ENCODE assay signal across 8 cellular contexts in the genomic region with DNA sequence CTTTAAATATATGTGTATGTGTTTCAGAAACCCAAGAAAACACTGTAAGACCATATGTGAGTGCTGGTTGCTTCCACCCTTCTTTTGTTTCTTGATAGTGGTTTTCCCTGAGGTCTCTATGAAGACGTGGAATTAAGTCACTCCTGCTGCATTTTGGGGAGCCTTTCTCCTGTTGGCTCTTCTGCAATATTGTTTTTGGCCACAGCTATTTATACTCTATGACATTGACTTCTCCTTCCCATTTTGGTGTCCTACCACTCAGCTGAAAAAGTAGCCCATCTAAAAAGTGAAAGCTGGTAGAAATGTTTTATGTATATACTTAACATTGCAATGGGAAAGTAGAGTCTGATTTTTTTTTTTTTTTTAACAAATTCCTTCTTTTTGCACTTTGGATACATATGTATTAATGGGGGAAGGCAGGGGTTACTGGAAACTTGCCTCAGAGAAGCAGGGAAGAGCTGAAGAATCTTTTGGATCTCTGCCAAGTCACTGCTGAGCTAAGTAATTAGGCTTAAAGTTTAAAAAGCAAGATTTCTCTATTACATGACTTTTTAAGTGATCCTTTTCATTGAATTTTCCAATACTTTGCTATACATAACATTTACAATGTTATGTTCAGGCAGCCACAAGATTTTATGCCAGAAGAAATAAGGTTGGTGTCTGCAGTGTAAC.
DNase-seq lines count a peak whose midpoint lies in the region; ATAC-seq and TF ChIP-seq lines count a peak whose summit lies in the region.

No MANE protein-coding gene starts in this region.

- peaks cover 64% of the 10 kb centered on the region for H3K79me2 ChIP-seq in OCI-LY1 (ENCODE audit: insufficient read depth, low read length)

- H3K9me3 ChIP-seq in OCI-LY1 (ENCODE audit: low read length) (no peaks in the 10 kb centered on the region), endocrine pancreas (ENCODE audit: control insufficient read depth, low read length) (no peaks in the 10 kb centered on the region)

- no peaks in the 10 kb centered on the region for H3F3A ChIP-seq in OCI-LY1 (ENCODE audit: insufficient read depth, low read length)

- TF ChIP-seq CTCF in OCI-LY1 (IDR thresholded peaks at IDR 0.05; ENCODE audit: low read length): no peak

- H3K4me2 ChIP-seq in OCI-LY1 (ENCODE audit: low read length): peak overlapping the region; percentile 100

- no peaks in the 10 kb centered on the region for H3K9me2 ChIP-seq in OCI-LY1 (ENCODE audit: low read depth, low read length)

- H4K20me1 ChIP-seq in OCI-LY1 (ENCODE audit: insufficient read depth, low read length): no peaks in the 10 kb centered on the region

- peak; percentile 9 for DNase-seq in NCI-H2196 (lab: John Stamatoyannopoulos, UW; ENCODE audit: unreplicated experiment)
- DNase-seq in NCI-H2196 treated with DMSO at 0.1 percent for 48 hours (lab: John Stamatoyannopoulos, UW; ENCODE audit: unreplicated experiment): no peak
- DNase-seq in NCI-H510A treated with DMSO at 0.1 percent for 48 hours (lab: John Stamatoyannopoulos, UW): no peak

- H3K36me3 ChIP-seq in OCI-LY1 (ENCODE audit: insufficient read depth, low read length) (peaks cover 21% of the 10 kb centered on the region), endocrine pancreas (ENCODE audit: control insufficient read depth, insufficient read depth, low read length) (no peaks in the 10 kb centered on the region), rectal smooth muscle tissue (ENCODE audit: control insufficient read depth, insufficient read depth, low read length) (no peaks in the 10 kb centered on the region)

- no peaks in the 10 kb centered on the region for H3K27me3 ChIP-seq in OCI-LY1 (ENCODE audit: insufficient read depth, low read length)
- no peaks in the 10 kb centered on the region for H3K27me3 ChIP-seq in endocrine pancreas (ENCODE audit: control insufficient read depth, insufficient read depth, low read length)
- H3K27me3 ChIP-seq in rectal smooth muscle tissue (ENCODE audit: control insufficient read depth, insufficient read depth, low read length): no peaks in the 10 kb centered on the region

- H3K27ac ChIP-seq in OCI-LY1 (ENCODE audit: low read depth, low read length, poor library complexity, severe bottlenecking) (peak overlapping the region; percentile 64), rectal smooth muscle tissue (ENCODE audit: low read depth, low read length) (no peak overlapping the region)

- H3K4me1 ChIP-seq in OCI-LY1 (ENCODE audit: insufficient read depth, low read length, severe bottlenecking): peaks cover 28% of the 10 kb centered on the region
- peaks cover 18% of the 10 kb centered on the region for H3K4me1 ChIP-seq in endocrine pancreas (ENCODE audit: control insufficient read depth, insufficient read depth, low read length)
- peaks cover 13% of the 10 kb centered on the region for H3K4me1 ChIP-seq in rectal smooth muscle tissue (ENCODE audit: control insufficient read depth, insufficient read depth, low read length)

- H3K9ac ChIP-seq in OCI-LY1 (ENCODE audit: low read length): peak overlapping the region; percentile 94
- H3K9ac ChIP-seq in endocrine pancreas (ENCODE audit: control insufficient read depth, insufficient read depth, low read length): no peak overlapping the region
- no peak overlapping the region for H3K9ac ChIP-seq in rectal smooth muscle tissue (ENCODE audit: low read length)

- H3K4me3 ChIP-seq in OCI-LY1 (ENCODE audit: low read depth, low read length, poor library complexity, severe bottlenecking): peak overlapping the region; percentile 99
- H3K4me3 ChIP-seq in endocrine pancreas (ENCODE audit: control insufficient read depth, insufficient read depth, low read length): peak overlapping the region; percentile 90
- H3K4me3 ChIP-seq in rectal smooth muscle tissue (ENCODE audit: low read length): peak overlapping the region; percentile 94

- no peak for ATAC-seq in GM21723 (IDR thresholded peaks at IDR 0.05; ENCODE audit: unreplicated experiment)
- no peak for ATAC-seq in HG02571 (IDR thresholded peaks at IDR 0.05; ENCODE audit: unreplicated experiment)

- H2AFZ ChIP-seq in OCI-LY1 (ENCODE audit: low read length): no peak overlapping the region
